Comparison of ENCODE assay signal across 1 cellular context in the genomic region with DNA sequence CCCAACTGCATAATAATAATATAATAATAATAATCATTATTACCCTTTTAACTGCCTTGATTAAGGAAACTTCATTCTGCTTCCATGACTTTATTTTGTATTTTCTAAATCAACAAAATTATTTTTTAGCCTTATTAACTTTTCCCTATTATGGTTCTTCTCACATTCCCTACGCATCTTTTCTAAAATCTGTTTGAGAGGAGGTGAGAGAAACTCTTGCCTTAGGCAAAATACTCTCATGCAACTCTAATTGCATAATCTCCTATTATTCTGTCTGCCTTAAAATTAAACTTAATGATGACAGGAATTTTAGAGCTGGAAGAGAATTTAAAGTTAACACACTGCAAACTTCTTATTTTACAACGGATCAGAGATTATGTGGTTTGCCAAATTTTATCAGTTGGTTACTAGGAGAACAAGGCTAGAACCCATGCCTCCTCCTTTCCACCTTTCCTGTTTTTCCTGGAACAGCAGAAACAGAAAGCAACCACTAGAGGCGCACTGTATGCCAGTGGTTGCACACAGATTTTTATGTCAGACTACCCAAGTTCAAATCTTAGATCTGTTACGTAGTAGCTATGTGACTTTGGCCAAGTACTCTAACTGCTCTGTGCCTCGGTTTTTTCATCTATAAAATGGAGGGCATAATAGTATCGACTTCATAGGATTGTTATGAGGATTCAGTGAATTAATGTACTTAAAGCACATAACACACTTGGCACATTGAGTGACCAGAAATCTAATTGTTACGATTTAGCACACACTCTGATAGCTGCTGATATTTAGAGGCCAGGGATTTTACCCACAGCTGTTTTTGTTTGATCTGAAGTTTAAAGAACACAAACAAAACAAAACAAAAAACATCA.
TF ChIP-seq lines count a peak whose summit lies in the region.

No MANE protein-coding gene starts in this region.

TF ChIP-seq in GM23338, 12 proteins besides CTCF, POLR2A, EP300 and RAD21 (continued from another document):
- TF ChIP-seq, protein P1, sequence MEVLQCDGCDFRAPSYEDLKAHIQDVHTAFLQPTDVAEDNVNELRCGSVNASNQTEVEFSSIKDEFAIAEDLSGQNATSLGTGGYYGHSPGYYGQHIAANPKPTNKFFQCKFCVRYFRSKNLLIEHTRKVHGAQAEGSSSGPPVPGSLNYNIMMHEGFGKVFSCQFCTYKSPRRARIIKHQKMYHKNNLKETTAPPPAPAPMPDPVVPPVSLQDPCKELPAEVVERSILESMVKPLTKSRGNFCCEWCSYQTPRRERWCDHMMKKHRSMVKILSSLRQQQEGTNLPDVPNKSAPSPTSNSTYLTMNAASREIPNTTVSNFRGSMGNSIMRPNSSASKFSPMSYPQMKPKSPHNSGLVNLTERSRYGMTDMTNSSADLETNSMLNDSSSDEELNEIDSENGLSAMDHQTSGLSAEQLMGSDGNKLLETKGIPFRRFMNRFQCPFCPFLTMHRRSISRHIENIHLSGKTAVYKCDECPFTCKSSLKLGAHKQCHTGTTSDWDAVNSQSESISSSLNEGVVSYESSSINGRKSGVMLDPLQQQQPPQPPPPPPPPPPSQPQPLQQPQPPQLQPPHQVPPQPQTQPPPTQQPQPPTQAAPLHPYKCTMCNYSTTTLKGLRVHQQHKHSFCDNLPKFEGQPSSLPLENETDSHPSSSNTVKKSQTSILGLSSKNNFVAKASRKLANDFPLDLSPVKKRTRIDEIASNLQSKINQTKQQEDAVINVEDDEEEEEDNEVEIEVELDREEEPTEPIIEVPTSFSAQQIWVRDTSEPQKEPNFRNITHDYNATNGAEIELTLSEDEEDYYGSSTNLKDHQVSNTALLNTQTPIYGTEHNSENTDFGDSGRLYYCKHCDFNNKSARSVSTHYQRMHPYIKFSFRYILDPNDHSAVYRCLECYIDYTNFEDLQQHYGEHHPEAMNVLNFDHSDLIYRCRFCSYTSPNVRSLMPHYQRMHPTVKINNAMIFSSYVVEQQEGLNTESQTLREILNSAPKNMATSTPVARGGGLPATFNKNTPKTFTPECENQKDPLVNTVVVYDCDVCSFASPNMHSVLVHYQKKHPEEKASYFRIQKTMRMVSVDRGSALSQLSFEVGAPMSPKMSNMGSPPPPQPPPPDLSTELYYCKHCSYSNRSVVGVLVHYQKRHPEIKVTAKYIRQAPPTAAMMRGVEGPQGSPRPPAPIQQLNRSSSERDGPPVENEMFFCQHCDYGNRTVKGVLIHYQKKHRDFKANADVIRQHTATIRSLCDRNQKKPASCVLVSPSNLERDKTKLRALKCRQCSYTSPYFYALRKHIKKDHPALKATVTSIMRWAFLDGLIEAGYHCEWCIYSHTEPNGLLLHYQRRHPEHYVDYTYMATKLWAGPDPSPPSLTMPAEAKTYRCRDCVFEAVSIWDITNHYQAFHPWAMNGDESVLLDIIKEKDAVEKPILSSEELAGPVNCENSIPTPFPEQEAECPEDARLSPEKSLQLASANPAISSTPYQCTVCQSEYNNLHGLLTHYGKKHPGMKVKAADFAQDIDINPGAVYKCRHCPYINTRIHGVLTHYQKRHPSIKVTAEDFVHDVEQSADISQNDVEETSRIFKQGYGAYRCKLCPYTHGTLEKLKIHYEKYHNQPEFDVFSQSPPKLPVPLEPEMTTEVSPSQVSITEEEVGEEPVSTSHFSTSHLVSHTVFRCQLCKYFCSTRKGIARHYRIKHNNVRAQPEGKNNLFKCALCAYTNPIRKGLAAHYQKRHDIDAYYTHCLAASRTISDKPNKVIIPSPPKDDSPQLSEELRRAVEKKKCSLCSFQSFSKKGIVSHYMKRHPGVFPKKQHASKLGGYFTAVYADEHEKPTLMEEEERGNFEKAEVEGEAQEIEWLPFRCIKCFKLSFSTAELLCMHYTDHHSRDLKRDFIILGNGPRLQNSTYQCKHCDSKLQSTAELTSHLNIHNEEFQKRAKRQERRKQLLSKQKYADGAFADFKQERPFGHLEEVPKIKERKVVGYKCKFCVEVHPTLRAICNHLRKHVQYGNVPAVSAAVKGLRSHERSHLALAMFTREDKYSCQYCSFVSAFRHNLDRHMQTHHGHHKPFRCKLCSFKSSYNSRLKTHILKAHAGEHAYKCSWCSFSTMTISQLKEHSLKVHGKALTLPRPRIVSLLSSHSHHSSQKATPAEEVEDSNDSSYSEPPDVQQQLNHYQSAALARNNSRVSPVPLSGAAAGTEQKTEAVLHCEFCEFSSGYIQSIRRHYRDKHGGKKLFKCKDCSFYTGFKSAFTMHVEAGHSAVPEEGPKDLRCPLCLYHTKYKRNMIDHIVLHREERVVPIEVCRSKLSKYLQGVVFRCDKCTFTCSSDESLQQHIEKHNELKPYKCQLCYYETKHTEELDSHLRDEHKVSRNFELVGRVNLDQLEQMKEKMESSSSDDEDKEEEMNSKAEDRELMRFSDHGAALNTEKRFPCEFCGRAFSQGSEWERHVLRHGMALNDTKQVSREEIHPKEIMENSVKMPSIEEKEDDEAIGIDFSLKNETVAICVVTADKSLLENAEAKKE (CRISPR knock-in tag; IDR thresholded peaks at IDR 0.05), result no peak
- TF ChIP-seq NANOG (IDR thresholded peaks at IDR 0.05; ENCODE audit: borderline replicate concordance) (no peak), EZH2 (IDR thresholded peaks at IDR 0.05; ENCODE audit: low read depth, unreplicated experiment) (no peak), JUNB (IDR thresholded peaks at IDR 0.05; ENCODE audit: unreplicated experiment) (no peak), POLR2AphosphoS5 (IDR thresholded peaks at IDR 0.05; ENCODE audit: low read depth) (no peak), ETS1 (IDR thresholded peaks at IDR 0.05) (no peak), EZH2phosphoT487 (IDR thresholded peaks at IDR 0.05; ENCODE audit: unreplicated experiment) (no peak), CREB1 (CRISPR knock-in tag; IDR thresholded peaks at IDR 0.05; ENCODE audit: low read depth) (no peak), ZNF331 (CRISPR knock-in tag; IDR thresholded peaks at IDR 0.05; ENCODE audit: low read depth) (no peak)
